Comparison of ENCODE assay signal across 8 cellular contexts in the genomic region with DNA sequence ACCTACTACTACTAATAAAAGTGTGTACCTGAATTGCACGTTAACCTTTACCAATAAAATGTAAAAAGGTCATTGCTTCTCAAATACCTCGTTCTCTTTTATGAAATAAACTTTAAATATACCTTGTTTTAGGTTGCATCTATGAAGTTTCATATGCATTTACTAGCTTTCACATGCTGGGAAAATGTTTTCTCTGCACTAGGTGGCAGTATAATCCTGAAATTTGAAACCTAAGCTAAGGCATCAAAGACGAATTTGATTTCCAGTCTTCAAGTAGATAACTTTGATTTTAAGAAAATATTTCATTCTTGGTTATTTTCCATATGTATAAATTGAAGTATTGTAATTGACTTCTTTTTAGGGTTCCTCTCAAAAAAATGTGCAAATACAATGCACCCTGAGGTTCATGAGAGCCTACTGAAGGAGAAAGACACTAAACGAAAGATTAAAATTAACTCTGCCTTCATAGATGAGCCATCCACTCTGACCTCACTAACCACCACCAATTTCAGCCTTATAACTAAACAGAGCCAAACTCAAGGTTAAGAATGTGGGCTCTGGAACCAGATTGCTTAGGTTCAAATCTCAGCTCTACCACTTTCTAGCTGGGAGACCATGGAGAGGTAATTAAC. TPM values are rescaled to one million over a fixed set of nuclear protein-coding genes. Genes with fewer than 3 reads are reported as not detected.
DNase-seq lines count a peak whose midpoint lies in the region; ATAC-seq, FAIRE-seq and TF ChIP-seq lines count a peak whose summit lies in the region.

No MANE protein-coding gene starts in this region.

- no peak for ATAC-seq in Panc1
- peak in 3 of 4 donors; percentile 65 to 73 (median 69) for ATAC-seq in pancreas
- no peak for ATAC-seq in GM19328 (IDR thresholded peaks at IDR 0.05; ENCODE audit: unreplicated experiment)

- H3K4me2 ChIP-seq in H9 (ENCODE audit: insufficient read depth, insufficient read length, low read length), result no peak overlapping the region

- no peaks in the 10 kb centered on the region for H3K36me3 ChIP-seq in CD4-positive, alpha-beta memory T cell (ENCODE audit: insufficient read depth, low read length)
- H3K36me3 ChIP-seq in Panc1 (ENCODE audit: control insufficient read depth, insufficient read depth, low read length) (no peaks in the 10 kb centered on the region), pancreas (no peaks in the 10 kb centered on the region), suprapubic skin (no peaks in the 10 kb centered on the region), sigmoid colon (no peaks in the 10 kb centered on the region)

- TF ChIP-seq EP300 in suprapubic skin (IDR thresholded peaks at IDR 0.05) (no peak), sigmoid colon (IDR thresholded peaks at IDR 0.05) (no peak)

- no peak overlapping the region for H2BK15ac ChIP-seq in H9 (ENCODE audit: low read depth, low read length)

- H2AK5ac ChIP-seq in H9 (ENCODE audit: insufficient read length, low read length), result no peak overlapping the region

- in situ Hi-C loops in Panc1 (cut with HindIII; ENCODE audit: low pct_unique_long_range_greater_than_20kb, low sequenced_read_pairs), result no loop called here

- peak; percentile 60 for FAIRE-seq in pancreas (lab: Jason Lieb, UNC)

- peaks cover 11 to 13% of the 10 kb centered on the region in 2 donors for H3K27me3 Mint-ChIP-seq in CD4-positive, alpha-beta memory T cell
- H3K27me3 Mint-ChIP-seq in H9 (ENCODE audit: low read depth), result no peaks in the 10 kb centered on the region

- H3K36me3 Mint-ChIP-seq in CD4-positive, alpha-beta memory T cell, result no peaks in the 10 kb centered on the region
- no peaks in the 10 kb centered on the region for H3K36me3 Mint-ChIP-seq in H9 (ENCODE audit: insufficient read depth in 1 of 3, low read depth in 3 of 3)

- H3K9me3 Mint-ChIP-seq in CD4-positive, alpha-beta memory T cell, result no peaks in the 10 kb centered on the region
- no peaks in the 10 kb centered on the region for H3K9me3 Mint-ChIP-seq in H9

- H4K91ac ChIP-seq in H9 (ENCODE audit: insufficient read length, low read depth, low read length), result no peak overlapping the region

- WGBS in H9 (ENCODE audit: extremely low coverage, insufficient read length, low lambda C conversion rate), result no CpG with 5 or more reads among the region's 4 CpGs
- WGBS in pancreas, 2 donors, result 19 to 20% methylated on average over 4 of the region's 4 CpGs
- WGBS in suprapubic skin, result 17% methylated on average over 4 of the region's 4 CpGs
- WGBS in sigmoid colon, 2 donors, result 22% methylated on average over 4 of the region's 4 CpGs

- H3K23ac ChIP-seq in H9 (ENCODE audit: insufficient read length, low read depth, low read length), result no peak overlapping the region

- H3K4me3 ChIP-seq in CD4-positive, alpha-beta memory T cell (ENCODE audit: low read length in 2 of 2), result no peak overlapping the region
- H3K4me3 ChIP-seq in Panc1 (ENCODE audit: low read depth in 2 of 2, low read length in 2 of 2), result no peak overlapping the region
- H3K4me3 ChIP-seq in epithelial cell of proximal tubule (ENCODE audit: low read depth, low read length), result no peak overlapping the region
- H3K4me3 ChIP-seq in pancreas, result no peak overlapping the region
- H3K4me3 ChIP-seq in suprapubic skin, result no peak overlapping the region
- H3K4me3 ChIP-seq in sigmoid colon, result no peak overlapping the region

- POLR2A ChIA-PET in CD4-positive, alpha-beta memory T cell (lab: Charles Lee; ENCODE audit: partially characterized antibody), result interaction anchor here (1.4 kb wide), 1 partner anchor 977 kb away, joined by 3 read pairs; no protein-coding TSS in a partner anchor
- POLR2A ChIA-PET in Panc1 (lab: Charles Lee), result interaction anchor here (0.6 kb wide), 1 partner anchor 129 kb away, joined by 4 read pairs; no protein-coding TSS in a partner anchor

- H3K79me2 ChIP-seq in H9 (ENCODE audit: insufficient read depth, low read length), result no peaks in the 10 kb centered on the region

- H4K20me1 ChIP-seq in H9 (ENCODE audit: control insufficient read depth, insufficient read depth, insufficient read length), result no peaks in the 10 kb centered on the region

- H2BK120ac ChIP-seq in H9 (ENCODE audit: low read depth, low read length, poor library complexity, severe bottlenecking), result no peak overlapping the region

- no peak overlapping the region for H2AFZ ChIP-seq in H9 (ENCODE audit: low read length)

- H3K9me3 ChIP-seq in CD4-positive, alpha-beta memory T cell (ENCODE audit: control insufficient read depth in 1 of 2, low read length in 2 of 2), result no peaks in the 10 kb centered on the region
- H3K9me3 ChIP-seq in H9 (ENCODE audit: control insufficient read depth, low read depth, low read length) (no peaks in the 10 kb centered on the region), Panc1 (ENCODE audit: control insufficient read depth, insufficient read depth, low read depth, low read length) (no peaks in the 10 kb centered on the region), pancreas (no peaks in the 10 kb centered on the region), suprapubic skin (no peaks in the 10 kb centered on the region), sigmoid colon (no peaks in the 10 kb centered on the region)

- no peak overlapping the region for H3K4ac ChIP-seq in H9 (ENCODE audit: low read depth, low read length)

- intact Hi-C loops in CD4-positive, alpha-beta memory T cell (cut with micrococcal nuclease), result loop anchor here (1.0 to 2.0 kb wide), 3 partner anchors 59 to 703 kb away; no protein-coding TSS in a partner anchor
- intact Hi-C loops in Panc1 (cut with micrococcal nuclease; ENCODE audit: unreplicated experiment), result loop anchor here (1.0 to 5.0 kb wide), 2 partner anchors 59 to 702 kb away; no protein-coding TSS in a partner anchor
- intact Hi-C loops in pancreas (cut with DNase I), result loop anchor here in 1 of 3 donors (5.0 to 10.0 kb wide), 2 partner anchors 57 to 575 kb away; no protein-coding TSS in a partner anchor
- intact Hi-C loops in sigmoid colon (cut with DNase I), result loop anchor here (2.0 kb wide), 1 partner anchor 59 kb away; no protein-coding TSS in a partner anchor

- no peak overlapping the region for H2BK5ac ChIP-seq in H9 (ENCODE audit: insufficient read length, low read length)

- H4K8ac ChIP-seq in H9 (replicated peaks; ENCODE audit: insufficient read length, low read depth, low read length), result no peak overlapping the region

- H4K5ac ChIP-seq in H9 (ENCODE audit: insufficient read length, low read depth, low read length), result no peak overlapping the region

- no peak overlapping the region for H2BK20ac ChIP-seq in H9 (ENCODE audit: low read depth, low read length, poor library complexity, severe bottlenecking)

- H3K18ac ChIP-seq in H9 (ENCODE audit: insufficient read length, low read depth, low read length), result no peak overlapping the region

- H3K4me1 ChIP-seq in CD4-positive, alpha-beta memory T cell (ENCODE audit: insufficient read depth, low read length), result no peaks in the 10 kb centered on the region
- no peaks in the 10 kb centered on the region for H3K4me1 ChIP-seq in H9 (ENCODE audit: insufficient read depth, low read length)
- 0 out of 2 replicates have a peak, but pooled peaks cover 3% of the 10 kb centered on the region for H3K4me1 ChIP-seq in Panc1 (ENCODE audit: control insufficient read depth, insufficient read depth, low read length)
- H3K4me1 ChIP-seq in pancreas, result no peaks in the 10 kb centered on the region
- no peaks in the 10 kb centered on the region for H3K4me1 ChIP-seq in suprapubic skin
- no peaks in the 10 kb centered on the region for H3K4me1 ChIP-seq in sigmoid colon

- H3T11ph ChIP-seq in H9 (ENCODE audit: low read length), result no peak overlapping the region

- H3K4me3 Mint-ChIP-seq in CD4-positive, alpha-beta memory T cell, result no peak overlapping the region
- H3K4me3 Mint-ChIP-seq in H9, result no peak overlapping the region

- H3K27ac Mint-ChIP-seq in CD4-positive, alpha-beta memory T cell, result no peak overlapping the region
- H3K27ac Mint-ChIP-seq in H9, result no peak overlapping the region

- H3K4me1 Mint-ChIP-seq in CD4-positive, alpha-beta memory T cell, result peaks cover 0 to under 1% (median 0%) of the 10 kb centered on the region in 4 donors
- peaks cover 4 to 5% of the 10 kb centered on the region in 2 experiments; a peak in 3 of 4 replicates for H3K4me1 Mint-ChIP-seq in H9

- no peak overlapping the region for H2BK12ac ChIP-seq in H9 (ENCODE audit: insufficient read length, low read depth, low read length)

- CTCF ChIA-PET in CD4-positive, alpha-beta memory T cell (lab: Charles Lee; ENCODE audit: partially characterized antibody), result interaction anchor here (0.7 to 2.9 kb wide), 11 partner anchors 10 to 701 kb away, joined by 3 to 38 read pairs (median 7); a partner anchor contains a TSS
- CTCF ChIA-PET in Panc1 (lab: Charles Lee), result interaction anchor here (0.6 to 3.7 kb wide), 6 partner anchors 40 to 645 kb away, joined by 3 to 53 read pairs (median 5); no protein-coding TSS in a partner anchor

- no peak for TF ChIP-seq POLR2A in suprapubic skin (IDR thresholded peaks at IDR 0.05)
- TF ChIP-seq POLR2A in sigmoid colon (IDR thresholded peaks at IDR 0.05), result no peak

- no peaks in the 10 kb centered on the region for H3K79me1 ChIP-seq in H9 (ENCODE audit: insufficient read depth, low read depth, low read length, poor library complexity, severe bottlenecking)

- no peaks in the 10 kb centered on the region for H3K23me2 ChIP-seq in H9 (ENCODE audit: insufficient read length, low read depth, low read length, poor library complexity, severe bottlenecking)

- H3K9ac ChIP-seq in H9 (ENCODE audit: extremely low read depth, insufficient read length, low read length), result no peak overlapping the region

- peak; percentile 82 for TF ChIP-seq CTCF in H9 (conservative IDR thresholded peaks at IDR 0.05)
- peak; percentile 72; the same call in 1 of the 2 replicates for TF ChIP-seq CTCF in Panc1 (IDR thresholded peaks at IDR 0.05)
- TF ChIP-seq CTCF in epithelial cell of proximal tubule (conservative IDR thresholded peaks at IDR 0.05; ENCODE audit: low read depth, low read length), result peak; percentile 70
- peak in 3 of 4 donors; percentile 50 to 61 (median 53) for TF ChIP-seq CTCF in pancreas (IDR thresholded peaks at IDR 0.05)
- peak in 1 of 2 donors; percentile 37 for TF ChIP-seq CTCF in suprapubic skin (IDR thresholded peaks at IDR 0.05)
- peak in 2 of 4 experiments; percentile 28 to 44 for TF ChIP-seq CTCF in sigmoid colon (IDR thresholded peaks at IDR 0.05)

- DNase-seq in CD4-positive, alpha-beta memory T cell, result peak in 4 of 5 donors; percentile 4 to 15 (median 12)
- DNase-seq in H9 (no peak), Panc1 (ENCODE audit: low read depth, low spot score) (peak; percentile 33), epithelial cell of proximal tubule (ENCODE audit: low read depth) (peak; percentile 39), pancreas (no peak), suprapubic skin (ENCODE audit: low spot score in 2 of 2) (no peak), sigmoid colon (no peak)

- H3K56ac ChIP-seq in H9 (ENCODE audit: insufficient read length, low read depth, low read length), result no peak overlapping the region

- BruUV-seq in Panc1 (replicated peaks; lab: Mats Ljungman, UMichigan), result no TSS peak

- no peaks in the 10 kb centered on the region for H3K27me3 ChIP-seq in CD4-positive, alpha-beta memory T cell (ENCODE audit: insufficient read depth, low read length)
- H3K27me3 ChIP-seq in H9 (ENCODE audit: insufficient read depth, low read length), result no peaks in the 10 kb centered on the region
- H3K27me3 ChIP-seq in Panc1 (ENCODE audit: control insufficient read depth, insufficient read depth, low read length), result peaks cover 10% of the 10 kb centered on the region
- no peaks in the 10 kb centered on the region for H3K27me3 ChIP-seq in pancreas
- H3K27me3 ChIP-seq in suprapubic skin, result peaks cover 5% of the 10 kb centered on the region
- no peaks in the 10 kb centered on the region for H3K27me3 ChIP-seq in sigmoid colon

- no peak overlapping the region for H3K14ac ChIP-seq in H9 (ENCODE audit: insufficient read depth, low read length)

- no peak overlapping the region for H3K27ac ChIP-seq in CD4-positive, alpha-beta memory T cell (ENCODE audit: low read depth, low read length)
- H3K27ac ChIP-seq in H9 (ENCODE audit: insufficient read length, low read depth, low read length), result no peak overlapping the region
- no peak overlapping the region for H3K27ac ChIP-seq in Panc1 (ENCODE audit: low read length)
- H3K27ac ChIP-seq in pancreas, result no peak overlapping the region
- no peak overlapping the region for H3K27ac ChIP-seq in suprapubic skin
- no peak overlapping the region for H3K27ac ChIP-seq in sigmoid colon

RNA-seq across cellular contexts. Expression of a gene that starts 7.3 kb away (rescaled TPM):
- not detected for total RNA-seq in CD4-positive, alpha-beta memory T cell
- polyA plus RNA-seq in CD4-positive, alpha-beta memory T cell, result not detected
- total RNA-seq in H9 (2021) (7.7 and 7.8 TPM in 2 replicates), Panc1 (2021; ENCODE audit: unreplicated experiment) (not detected), epithelial cell of proximal tubule (not detected in 2 replicates), pancreas (1 to 10 TPM in 1 of 6 donors, under 1 TPM in 2, not detected in 3; 0.09 to 1.1 (median 0.17) TPM), suprapubic skin (not detected), sigmoid colon (1 to 10 TPM in 1 of 4 donors, under 1 TPM in 1, not detected in 2; 0.28 to 1.1 TPM)
- polyA plus RNA-seq in Panc1 (2012; ENCODE audit: insufficient read length), result not detected
- polyA plus RNA-seq in pancreas (1 to 10 TPM in 1 of 2 donors, under 1 TPM in 1; 0.27 to 1.1 TPM), sigmoid colon (under 1 TPM; 0.46 to 0.60 (median 0.52) TPM)

Comparison
In these comparisons a context has a peak if more than half of its experiments do, and no peak if none do; other contexts are left out.
1. DNase-seq: peak in CD4-positive, alpha-beta memory T cell (4 of 5), Panc1 (single experiment) and epithelial cell of proximal tubule (single experiment); none in H9 (single experiment), pancreas (0 of 6), suprapubic skin (0 of 2) and sigmoid colon (single experiment).
2. ATAC-seq: peak in pancreas (3 of 4); none in Panc1 (single experiment) and GM19328 (single experiment).